In genomic region chr9:93154293-93154903, GRCh38 we compare ENCODE assay signal across 1 cellular context.
TF ChIP-seq lines count a peak whose summit lies in the region.

No MANE protein-coding gene starts in this region.

TF ChIP-seq in GM23338, 12 proteins besides CTCF, POLR2A, EP300 and RAD21 (continued from another document):
- no peak for TF ChIP-seq ZNF462 (CRISPR knock-in tag; IDR thresholded peaks at IDR 0.05)
- no peak for TF ChIP-seq ZNF114 (CRISPR knock-in tag; IDR thresholded peaks at IDR 0.05)
- TF ChIP-seq ETS1 (IDR thresholded peaks at IDR 0.05) = no peak
- no peak for TF ChIP-seq JUNB (IDR thresholded peaks at IDR 0.05; ENCODE audit: unreplicated experiment)
- no peak for TF ChIP-seq NANOG (IDR thresholded peaks at IDR 0.05; ENCODE audit: borderline replicate concordance)
- TF ChIP-seq STAT1 (IDR thresholded peaks at IDR 0.05; ENCODE audit: unreplicated experiment) = no peak
- no peak for TF ChIP-seq REST (IDR thresholded peaks at IDR 0.05; ENCODE audit: unreplicated experiment)
